ENCODE assay signal across 24 cellular contexts in the genomic region with DNA sequence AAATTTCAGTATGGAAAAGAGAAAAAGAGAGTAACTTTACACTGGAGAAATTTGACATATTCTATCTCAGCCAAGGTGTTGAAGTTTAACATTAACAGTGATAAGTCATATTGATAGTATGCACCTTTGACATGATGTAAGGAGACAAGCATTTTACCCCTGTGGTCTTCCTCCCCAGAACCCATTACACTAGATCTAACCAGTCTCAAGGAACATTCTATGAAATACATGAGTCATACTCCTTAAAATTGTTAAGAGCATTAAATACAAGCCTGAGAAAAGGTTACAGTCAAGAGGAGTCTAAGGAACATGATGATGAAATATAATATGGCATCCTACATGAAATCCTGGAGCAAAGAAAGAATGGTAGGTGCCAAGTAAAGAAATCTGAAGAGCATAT.
DNase-seq lines count a peak whose midpoint lies in the region; ATAC-seq, FAIRE-seq and TF ChIP-seq lines count a peak whose summit lies in the region.
"Had no signal": no experiment of that assay in that cellular context is flagged by ENCODE, and none has a peak within 500 bp of the region (broad histone marks: within the 10 kb centered on the region; RNA-seq: fewer than 3 reads in every experiment).

No MANE protein-coding gene starts in this region.

- H3K4me2 ChIP-seq in A549, result no peak overlapping the region

- no peaks in the 10 kb centered on the region for H3K4me1 ChIP-seq in A549
- H3K4me1 ChIP-seq in RWPE2 (ENCODE audit: insufficient read depth, poor library complexity, severe bottlenecking), result no peaks in the 10 kb centered on the region
- no peaks in the 10 kb centered on the region for H3K4me1 ChIP-seq in left lung
- H3K4me1 ChIP-seq: Caco-2 had no signal

- no peak for TF ChIP-seq POLR2A in A549 (IDR thresholded peaks at IDR 0.05; ENCODE audit: low read length)

- TF ChIP-seq CTCF in A549 (IDR thresholded peaks at IDR 0.05), result no peak
- no peak for TF ChIP-seq CTCF in RWPE2 (IDR thresholded peaks at IDR 0.05; ENCODE audit: poor library complexity, severe bottlenecking)
- TF ChIP-seq CTCF in left lung (IDR thresholded peaks at IDR 0.05), result no peak

- no peak overlapping the region for H3K27ac ChIP-seq in A549
- no peak overlapping the region for H3K27ac ChIP-seq in RWPE2 (ENCODE audit: poor library complexity, severe bottlenecking)
- no peak overlapping the region for H3K27ac ChIP-seq in left lung
- H3K27ac ChIP-seq: C4-2B, HL-60 had no signal

- H3K9me3 ChIP-seq in A549, result no peaks in the 10 kb centered on the region
- no peaks in the 10 kb centered on the region for H3K9me3 ChIP-seq in RWPE2 (ENCODE audit: severe bottlenecking)
- H3K9me3 ChIP-seq in left lung, result no peaks in the 10 kb centered on the region
- H3K9me3 ChIP-seq: Caco-2 had no signal

- no peak for TF ChIP-seq EP300 in A549 (IDR thresholded peaks at IDR 0.05)

- DNase-seq in A549 (ENCODE audit: low read depth in 1 of 2, low spot score in 1 of 2) (no peak), RWPE2 (ENCODE audit: low spot score) (no peak), glomerular visceral epithelial cell (ENCODE audit: extremely low spot score) (peak; percentile 66), left lung (no peak), mucosa of gallbladder (ENCODE audit: low spot score) (no peak), NCI-H2171 treated with DMSO at 0.1 percent for 48 hours (lab: John Stamatoyannopoulos, UW) (no peak)
- DNase-seq: ACHN; AML-193; Caco-2; CD4-positive, alpha-beta T cell; GOT3; H7; HFFc6; IMR-90 had no signal

- H3K27me3 ChIP-seq in RWPE2 (ENCODE audit: insufficient read depth, poor library complexity, severe bottlenecking) (no peaks in the 10 kb centered on the region), left lung (no peaks in the 10 kb centered on the region)

- H3K4me3 ChIP-seq in A549 (no peak overlapping the region), RWPE2 (ENCODE audit: severe bottlenecking) (no peak overlapping the region), left lung (no peak overlapping the region)
- H3K4me3 ChIP-seq: K562 had no signal

- ATAC-seq in A549 (no peak), RWPE2 (ENCODE audit: low read depth) (peak; percentile 17; the same call in 1 of the 3 replicates), left lung (peak; percentile 80), GM18907 (IDR thresholded peaks at IDR 0.05; ENCODE audit: unreplicated experiment) (no peak), HG03196 (IDR thresholded peaks at IDR 0.05; ENCODE audit: unreplicated experiment) (no peak)
- ATAC-seq: HCT116, K562 had no signal

- TF ChIP-seq RAD21 in A549 (conservative IDR thresholded peaks at IDR 0.05 in 1 of 2, IDR thresholded peaks at IDR 0.05 in 1 of 2), result no peak

- POLR2A ChIA-PET in A549 (lab: Yijun Ruan, JAX), result no interaction called here

- no peaks in the 10 kb centered on the region for H3K36me3 ChIP-seq in RWPE2 (ENCODE audit: low read depth)
- no peaks in the 10 kb centered on the region for H3K36me3 ChIP-seq in left lung

- CTCF ChIA-PET in A549 (lab: Yijun Ruan, JAX), result no interaction called here

- FAIRE-seq in A549 (lab: Jason Lieb, UNC), result no peak
- FAIRE-seq: D721Med, G401.6, GM12891, HTR-8/SVneo, K562 had no signal

- intact Hi-C loops in left lung (cut with DNase I), result no loop called here

TF ChIP-seq in A549, 52 proteins besides CTCF, POLR2A, EP300 and RAD21:
- TF ChIP-seq TP53 (CRISPR knock-in tag; IDR thresholded peaks at IDR 0.05), result no peak
- TF ChIP-seq FOSL2 (IDR thresholded peaks at IDR 0.05), result no peak
- 0 out of 2 replicates have a peak, but pooled peaks have one; percentile 12 for TF ChIP-seq FOSL2 (CRISPR knock-in tag; IDR thresholded peaks at IDR 0.05)
TF ChIP-seq in A549: peak in this region for 1.

Comparison
In these comparisons a context has a peak if more than half of its experiments do, and no peak if none do; other contexts are left out.
1. ATAC-seq: peak in RWPE2 (single experiment) and left lung (single experiment); none in A549 (0 of 2), GM18907 (single experiment) and HG03196 (single experiment).